In genomic region chr1:211613951-211614350, GRCh38 we compare ENCODE assay signal across 1 cellular context.
TF ChIP-seq lines count a peak whose summit lies in the region.

No MANE protein-coding gene starts in this region.

TF ChIP-seq in K562, 482 proteins besides CTCF, POLR2A, EP300 and RAD21 (continued from another document):
- TF ChIP-seq, protein P1, sequence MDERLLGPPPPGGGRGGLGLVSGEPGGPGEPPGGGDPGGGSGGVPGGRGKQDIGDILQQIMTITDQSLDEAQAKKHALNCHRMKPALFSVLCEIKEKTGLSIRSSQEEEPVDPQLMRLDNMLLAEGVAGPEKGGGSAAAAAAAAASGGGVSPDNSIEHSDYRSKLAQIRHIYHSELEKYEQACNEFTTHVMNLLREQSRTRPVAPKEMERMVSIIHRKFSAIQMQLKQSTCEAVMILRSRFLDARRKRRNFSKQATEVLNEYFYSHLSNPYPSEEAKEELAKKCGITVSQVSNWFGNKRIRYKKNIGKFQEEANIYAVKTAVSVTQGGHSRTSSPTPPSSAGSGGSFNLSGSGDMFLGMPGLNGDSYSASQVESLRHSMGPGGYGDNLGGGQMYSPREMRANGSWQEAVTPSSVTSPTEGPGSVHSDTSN (CRISPR knock-in tag; IDR thresholded peaks at IDR 0.05; ENCODE audit: low read depth) = no peak
- TF ChIP-seq, protein P1 (tag; conservative IDR thresholded peaks at IDR 0.05; ENCODE audit: low read depth) = peak; percentile 83
- TF ChIP-seq HDAC2 (IDR thresholded peaks at IDR 0.05) = peak; percentile 87
- TF ChIP-seq MEIS2 (IDR thresholded peaks at IDR 0.05; ENCODE audit: partially characterized antibody) = peak; percentile 89
- TF ChIP-seq, protein P2, sequence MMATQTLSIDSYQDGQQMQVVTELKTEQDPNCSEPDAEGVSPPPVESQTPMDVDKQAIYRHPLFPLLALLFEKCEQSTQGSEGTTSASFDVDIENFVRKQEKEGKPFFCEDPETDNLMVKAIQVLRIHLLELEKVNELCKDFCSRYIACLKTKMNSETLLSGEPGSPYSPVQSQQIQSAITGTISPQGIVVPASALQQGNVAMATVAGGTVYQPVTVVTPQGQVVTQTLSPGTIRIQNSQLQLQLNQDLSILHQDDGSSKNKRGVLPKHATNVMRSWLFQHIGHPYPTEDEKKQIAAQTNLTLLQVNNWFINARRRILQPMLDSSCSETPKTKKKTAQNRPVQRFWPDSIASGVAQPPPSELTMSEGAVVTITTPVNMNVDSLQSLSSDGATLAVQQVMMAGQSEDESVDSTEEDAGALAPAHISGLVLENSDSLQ (IDR thresholded peaks at IDR 0.05) = peak; percentile 83
- no peak for TF ChIP-seq SIX5 (IDR thresholded peaks at IDR 0.05; ENCODE audit: borderline replicate concordance in 1 of 2, insufficient read depth in 1 of 2, low read depth in 1 of 2, low read length in 2 of 2)
- TF ChIP-seq GATAD2B (IDR thresholded peaks at IDR 0.05; ENCODE audit: borderline replicate concordance) = peak; percentile 77; the same call in 1 of the 2 replicates
- TF ChIP-seq BHLHE40 (IDR thresholded peaks at IDR 0.05; ENCODE audit: low read length) = no peak
- TF ChIP-seq TCF3 (CRISPR knock-in tag; IDR thresholded peaks at IDR 0.05) = peak; percentile 83
- TF ChIP-seq, protein P3, sequence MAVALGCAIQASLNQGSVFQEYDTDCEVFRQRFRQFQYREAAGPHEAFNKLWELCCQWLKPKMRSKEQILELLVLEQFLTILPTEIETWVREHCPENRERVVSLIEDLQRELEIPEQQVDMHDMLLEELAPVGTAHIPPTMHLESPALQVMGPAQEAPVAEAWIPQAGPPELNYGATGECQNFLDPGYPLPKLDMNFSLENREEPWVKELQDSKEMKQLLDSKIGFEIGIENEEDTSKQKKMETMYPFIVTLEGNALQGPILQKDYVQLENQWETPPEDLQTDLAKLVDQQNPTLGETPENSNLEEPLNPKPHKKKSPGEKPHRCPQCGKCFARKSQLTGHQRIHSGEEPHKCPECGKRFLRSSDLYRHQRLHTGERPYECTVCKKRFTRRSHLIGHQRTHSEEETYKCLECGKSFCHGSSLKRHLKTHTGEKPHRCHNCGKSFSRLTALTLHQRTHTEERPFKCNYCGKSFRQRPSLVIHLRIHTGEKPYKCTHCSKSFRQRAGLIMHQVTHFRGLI (CRISPR knock-in tag; IDR thresholded peaks at IDR 0.05) = no peak
- TF ChIP-seq FOSL1 (tag; conservative IDR thresholded peaks at IDR 0.05) = peak; percentile 74
- TF ChIP-seq CBFA2T3 (IDR thresholded peaks at IDR 0.05) = peak; percentile 95
- TF ChIP-seq KLF1 (tag; IDR thresholded peaks at IDR 0.05) = no peak
- TF ChIP-seq CREB3L1 (IDR thresholded peaks at IDR 0.05; ENCODE audit: borderline replicate concordance, low read depth) = no peak
- TF ChIP-seq, protein P4, sequence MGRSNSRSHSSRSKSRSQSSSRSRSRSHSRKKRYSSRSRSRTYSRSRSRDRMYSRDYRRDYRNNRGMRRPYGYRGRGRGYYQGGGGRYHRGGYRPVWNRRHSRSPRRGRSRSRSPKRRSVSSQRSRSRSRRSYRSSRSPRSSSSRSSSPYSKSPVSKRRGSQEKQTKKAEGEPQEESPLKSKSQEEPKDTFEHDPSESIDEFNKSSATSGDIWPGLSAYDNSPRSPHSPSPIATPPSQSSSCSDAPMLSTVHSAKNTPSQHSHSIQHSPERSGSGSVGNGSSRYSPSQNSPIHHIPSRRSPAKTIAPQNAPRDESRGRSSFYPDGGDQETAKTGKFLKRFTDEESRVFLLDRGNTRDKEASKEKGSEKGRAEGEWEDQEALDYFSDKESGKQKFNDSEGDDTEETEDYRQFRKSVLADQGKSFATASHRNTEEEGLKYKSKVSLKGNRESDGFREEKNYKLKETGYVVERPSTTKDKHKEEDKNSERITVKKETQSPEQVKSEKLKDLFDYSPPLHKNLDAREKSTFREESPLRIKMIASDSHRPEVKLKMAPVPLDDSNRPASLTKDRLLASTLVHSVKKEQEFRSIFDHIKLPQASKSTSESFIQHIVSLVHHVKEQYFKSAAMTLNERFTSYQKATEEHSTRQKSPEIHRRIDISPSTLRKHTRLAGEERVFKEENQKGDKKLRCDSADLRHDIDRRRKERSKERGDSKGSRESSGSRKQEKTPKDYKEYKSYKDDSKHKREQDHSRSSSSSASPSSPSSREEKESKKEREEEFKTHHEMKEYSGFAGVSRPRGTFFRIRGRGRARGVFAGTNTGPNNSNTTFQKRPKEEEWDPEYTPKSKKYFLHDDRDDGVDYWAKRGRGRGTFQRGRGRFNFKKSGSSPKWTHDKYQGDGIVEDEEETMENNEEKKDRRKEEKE (IDR thresholded peaks at IDR 0.05; ENCODE audit: borderline replicate concordance in 1 of 2, control insufficient read depth in 1 of 2, low read depth in 2 of 2, low read length in 1 of 2) = no peak
- 0 out of 2 replicates have a peak, but pooled peaks have one; percentile 9 for TF ChIP-seq KAT7 (CRISPR knock-in tag; IDR thresholded peaks at IDR 0.05; ENCODE audit: borderline replicate concordance)
- TF ChIP-seq ARID1B (IDR thresholded peaks at IDR 0.05) = peak; percentile 84
- peak; percentile 88 for TF ChIP-seq TAL1 (IDR thresholded peaks at IDR 0.05)
- peak; percentile 74 for TF ChIP-seq POLR2AphosphoS5 (IDR thresholded peaks at IDR 0.05; ENCODE audit: control insufficient read depth, insufficient read depth, low read depth, low read length)
- TF ChIP-seq SNRNP70 (optimal IDR thresholded peaks at IDR 0.05; ENCODE audit: low read depth, low read length) = no peak
- no peak for TF ChIP-seq XRCC4 (IDR thresholded peaks at IDR 0.05; ENCODE audit: extremely low read depth, insufficient read depth, insufficient read length)
- peak; percentile 99 for TF ChIP-seq KDM1A (IDR thresholded peaks at IDR 0.05)
- TF ChIP-seq NR2C1 (IDR thresholded peaks at IDR 0.05) = no peak
- TF ChIP-seq NR2C1 (tag; IDR thresholded peaks at IDR 0.05) = peak; percentile 57
- TF ChIP-seq PYGO2 (tag; IDR thresholded peaks at IDR 0.05) = 0 out of 2 replicates have a peak, but pooled peaks have one; percentile 14
- peak; percentile 72 for TF ChIP-seq STAT5A (IDR thresholded peaks at IDR 0.05; ENCODE audit: borderline replicate concordance, low read length)
- peak; percentile 9; the same call in 1 of the 2 replicates for TF ChIP-seq LCOR (CRISPR knock-in tag; IDR thresholded peaks at IDR 0.05)
- TF ChIP-seq DACH1 (IDR thresholded peaks at IDR 0.05; ENCODE audit: partially characterized antibody) = peak; percentile 29
- peak; percentile 34; the same call in 1 of the 2 replicates for TF ChIP-seq CREM (IDR thresholded peaks at IDR 0.05; ENCODE audit: low read depth)
- no peak for TF ChIP-seq YY1 (IDR thresholded peaks at IDR 0.05; ENCODE audit: borderline replicate concordance in 1 of 3, control insufficient read depth in 1 of 3, extremely low read depth in 1 of 3, insufficient read depth in 3 of 3, insufficient read length in 1 of 3, insufficient replicate concordance in 2 of 3, low read depth in 1 of 3, low read length in 2 of 3)
